ENCODE assay signal across 11 cellular contexts in genomic region chr1:112502827-112503226, GRCh38. TPM values are rescaled to one million over a fixed set of nuclear protein-coding genes. Genes with fewer than 3 reads are reported as not detected.
DNase-seq lines count a peak whose midpoint lies in the region; ATAC-seq and TF ChIP-seq lines count a peak whose summit lies in the region.
"Had no signal": no experiment of that assay in that cellular context is flagged by ENCODE, and none has a peak within 500 bp of the region (broad histone marks: within the 10 kb centered on the region; RNA-seq: fewer than 3 reads in every experiment).

No MANE protein-coding gene starts in this region.

- no peak overlapping the region for H3K4me3 ChIP-seq in CD8-positive, alpha-beta memory T cell (ENCODE audit: low read length)
- H3K4me3 ChIP-seq in endodermal cell (ENCODE audit: low read length): peak overlapping the region; percentile 79
- H3K4me3 ChIP-seq in neural progenitor cell: peak overlapping the region; percentile 54
- no peak overlapping the region for H3K4me3 ChIP-seq in thyroid gland (replicated peaks in 1 of 3)

- TF ChIP-seq CTCF in endodermal cell (conservative IDR thresholded peaks at IDR 0.05) (no peak), neural progenitor cell (IDR thresholded peaks at IDR 0.05) (no peak), thyroid gland (IDR thresholded peaks at IDR 0.05) (no peak)

- H3K27me3 Mint-ChIP-seq in CD8-positive, alpha-beta memory T cell: peaks cover 48 to 69% of the 10 kb centered on the region in 2 donors
- H3K27me3 Mint-ChIP-seq in endodermal cell (ENCODE audit: insufficient read depth) (peaks cover 87% of the 10 kb centered on the region), neural progenitor cell (ENCODE audit: insufficient read depth, low read depth) (peaks cover 13% of the 10 kb centered on the region)

- H2AFZ ChIP-seq in neural progenitor cell (replicated peaks): no peak overlapping the region

- intact Hi-C loops in thyroid gland (cut with DNase I): loop anchor here (10.0 kb wide), 1 partner anchor 202 kb away; the partner anchor contains the start of gene RHOC

- CTCF ChIA-PET in CD8-positive, alpha-beta memory T cell (lab: Charles Lee): interaction anchor here (0.9 to 3.8 kb wide), 11 partner anchors 10 to 212 kb away, joined by 3 to 51 read pairs (median 8); partner anchors contain the start of genes MOV10 and PPM1J

- peak overlapping the region; percentile 85 for H3K4me2 ChIP-seq in neural progenitor cell
- H3K4me2 ChIP-seq: KMS-11 had no signal

- POLR2A ChIA-PET in CD8-positive, alpha-beta memory T cell (lab: Charles Lee): interaction anchor here (1.5 kb wide), 1 partner anchor 205 kb away, joined by 3 read pairs; no protein-coding TSS in a partner anchor

- H4K20me1 ChIP-seq in neural progenitor cell (ENCODE audit: low read depth): no peaks in the 10 kb centered on the region

- H3K9me3 Mint-ChIP-seq in CD8-positive, alpha-beta memory T cell: peaks cover 0 to 2% (median 0%) of the 10 kb centered on the region in 5 donors
- H3K9me3 Mint-ChIP-seq in endodermal cell (no peaks in the 10 kb centered on the region), neural progenitor cell (no peaks in the 10 kb centered on the region)

- peaks cover 10% of the 10 kb centered on the region for H3K4me1 ChIP-seq in CD8-positive, alpha-beta memory T cell (ENCODE audit: insufficient read depth, low read length)
- H3K4me1 ChIP-seq in endodermal cell (ENCODE audit: control insufficient read depth, insufficient read depth, low read length): no peaks in the 10 kb centered on the region
- peaks cover 26% of the 10 kb centered on the region for H3K4me1 ChIP-seq in neural progenitor cell
- peaks cover 2 to 16% of the 10 kb centered on the region in 2 donors for H3K4me1 ChIP-seq in thyroid gland

- peaks cover 38% of the 10 kb centered on the region for H3F3A ChIP-seq in neural progenitor cell (ENCODE audit: low read depth)

- DNase-seq in CD8-positive, alpha-beta memory T cell: no peak
- peak; percentile 27 for DNase-seq in NCI-H2227 treated with DMSO at 0.1 percent for 48 hours (lab: John Stamatoyannopoulos, UW)
- DNase-seq in endodermal cell: no peak
- peak; percentile 72 for DNase-seq in neural progenitor cell (ENCODE audit: low spot score)
- DNase-seq in NCI-H446 (lab: John Stamatoyannopoulos, UW): no peak
- no peak for DNase-seq in activated CD8-positive, alpha-beta memory T cell treated with anti-CD3 and anti-CD28 coated beads for 24 hours
- no peak for DNase-seq in thyroid gland
- DNase-seq: gastrocnemius medialis, NCI-H510A treated with DMSO at 0.1 percent for 48 hours had no signal

- H3K9ac ChIP-seq in endodermal cell (ENCODE audit: extremely low read depth, low read length, poor library complexity, severe bottlenecking) (no peak overlapping the region), neural progenitor cell (no peak overlapping the region)
- H3K9ac ChIP-seq: KMS-11 had no signal

- peak overlapping the region; percentile 5 to 76 (median 32) for H3K4me3 Mint-ChIP-seq in CD8-positive, alpha-beta memory T cell
- H3K4me3 Mint-ChIP-seq in endodermal cell: peak overlapping the region; percentile 52
- peak overlapping the region; percentile 78 for H3K4me3 Mint-ChIP-seq in neural progenitor cell

- ATAC-seq in GM21528 (IDR thresholded peaks at IDR 0.05; ENCODE audit: low FRiP score, unreplicated experiment): no peak

- H3K36me3 ChIP-seq in CD8-positive, alpha-beta memory T cell (ENCODE audit: insufficient read depth, low read length): no peaks in the 10 kb centered on the region
- H3K36me3 ChIP-seq in endodermal cell (ENCODE audit: control insufficient read depth, insufficient read depth, low read length): no peaks in the 10 kb centered on the region
- H3K36me3 ChIP-seq in neural progenitor cell: no peaks in the 10 kb centered on the region
- no peaks in the 10 kb centered on the region for H3K36me3 ChIP-seq in thyroid gland
- H3K36me3 ChIP-seq: gastrocnemius medialis had no signal

- H3K9me3 ChIP-seq in CD8-positive, alpha-beta memory T cell (ENCODE audit: low read length): no peaks in the 10 kb centered on the region
- H3K9me3 ChIP-seq in endodermal cell (ENCODE audit: control insufficient read depth, low read length): no peaks in the 10 kb centered on the region
- H3K9me3 ChIP-seq in neural progenitor cell (ENCODE audit: low read depth): no peaks in the 10 kb centered on the region
- H3K9me3 ChIP-seq in thyroid gland: no peaks in the 10 kb centered on the region
- H3K9me3 ChIP-seq: gastrocnemius medialis had no signal

- 67 to 74% methylated on average over 1 to 2 of the region's 2 CpGs for WGBS in endodermal cell (ENCODE audit: insufficient coverage in 1 of 2, insufficient read length in 1 of 2), 2 experiments
- 81 to 89% methylated on average over 2 of the region's 2 CpGs for WGBS in thyroid gland, 2 donors

- no peak overlapping the region for H3K27ac Mint-ChIP-seq in CD8-positive, alpha-beta memory T cell
- H3K27ac Mint-ChIP-seq in endodermal cell (no peak overlapping the region), neural progenitor cell (peak overlapping the region; percentile 95)

- peaks cover 0 to 2% (median 0%) of the 10 kb centered on the region in 3 donors for H3K36me3 Mint-ChIP-seq in CD8-positive, alpha-beta memory T cell
- H3K36me3 Mint-ChIP-seq in endodermal cell (ENCODE audit: low read depth) (no peaks in the 10 kb centered on the region), neural progenitor cell (no peaks in the 10 kb centered on the region)

- no peak overlapping the region for H3K27ac ChIP-seq in CD8-positive, alpha-beta memory T cell (ENCODE audit: low read depth, low read length)
- H3K27ac ChIP-seq in endodermal cell (ENCODE audit: low read depth, low read length) (no peak overlapping the region), neural progenitor cell (no peak overlapping the region), thyroid gland (no peak overlapping the region)
- H3K27ac ChIP-seq: gastrocnemius medialis, KMS-11 had no signal

- peaks cover 50% of the 10 kb centered on the region for H3K27me3 ChIP-seq in CD8-positive, alpha-beta memory T cell (ENCODE audit: insufficient read depth, low read length, poor library complexity, severe bottlenecking)
- peaks cover 73% of the 10 kb centered on the region for H3K27me3 ChIP-seq in endodermal cell (ENCODE audit: control insufficient read depth, insufficient read depth, low read length, poor library complexity, severe bottlenecking)
- peaks cover 93% of the 10 kb centered on the region for H3K27me3 ChIP-seq in neural progenitor cell
- no peaks in the 10 kb centered on the region for H3K27me3 ChIP-seq in thyroid gland

- H3K4me1 Mint-ChIP-seq in CD8-positive, alpha-beta memory T cell: peaks cover 9 to 18% (median 10%) of the 10 kb centered on the region in 3 donors
- H3K4me1 Mint-ChIP-seq in endodermal cell: peaks cover 12% of the 10 kb centered on the region
- peaks cover 54% of the 10 kb centered on the region for H3K4me1 Mint-ChIP-seq in neural progenitor cell

- no peak for TF ChIP-seq POLR2A in thyroid gland (IDR thresholded peaks at IDR 0.05)

- H3K79me2 ChIP-seq in neural progenitor cell (ENCODE audit: low read depth): no peaks in the 10 kb centered on the region

RNA-seq across cellular contexts. Expression of gene WNT2B, which starts 5.9 kb away (rescaled TPM):
- under 1 TPM; 0.09 to 0.13 TPM for total RNA-seq in CD8-positive, alpha-beta memory T cell
- polyA plus RNA-seq in CD8-positive, alpha-beta memory T cell: 0.09 TPM
- total RNA-seq in endodermal cell (under 1 TPM; 0.51 to 0.57 TPM), neural progenitor cell (ENCODE audit: low replicate concordance) (1.6 and 2.9 TPM in 2 replicates), thyroid gland (1 to 10 TPM in 3 of 4 donors, under 1 TPM in 1; 0.78 to 2.6 (median 1.4) TPM)
- polyA plus RNA-seq in endodermal cell (2013, experiment 1 of 2): 1.5 TPM
- 1.8 TPM for polyA plus RNA-seq in endodermal cell (2013, experiment 2 of 2)

Comparison
In these comparisons a context has a peak if more than half of its experiments do, and no peak if none do; other contexts are left out.
1. DNase-seq: peak in NCI-H2227 treated with DMSO at 0.1 percent for 48 hours (single experiment) and neural progenitor cell (single experiment); none in CD8-positive, alpha-beta memory T cell (0 of 5), endodermal cell (single experiment), NCI-H446 (0 of 2), activated CD8-positive, alpha-beta memory T cell treated with anti-CD3 and anti-CD28 coated beads for 24 hours (single experiment) and thyroid gland (0 of 2).
2. H3K4me3 ChIP-seq: peak in endodermal cell (single experiment) and neural progenitor cell (single experiment); none in CD8-positive, alpha-beta memory T cell (single experiment) and thyroid gland (0 of 3).
3. Peak in every context shown above with its lines, with median percentiles within 50 percentile points of each other: H3K4me3 Mint-ChIP-seq.